Comparison of ENCODE assay signal across 8 cellular contexts in the genomic region with DNA sequence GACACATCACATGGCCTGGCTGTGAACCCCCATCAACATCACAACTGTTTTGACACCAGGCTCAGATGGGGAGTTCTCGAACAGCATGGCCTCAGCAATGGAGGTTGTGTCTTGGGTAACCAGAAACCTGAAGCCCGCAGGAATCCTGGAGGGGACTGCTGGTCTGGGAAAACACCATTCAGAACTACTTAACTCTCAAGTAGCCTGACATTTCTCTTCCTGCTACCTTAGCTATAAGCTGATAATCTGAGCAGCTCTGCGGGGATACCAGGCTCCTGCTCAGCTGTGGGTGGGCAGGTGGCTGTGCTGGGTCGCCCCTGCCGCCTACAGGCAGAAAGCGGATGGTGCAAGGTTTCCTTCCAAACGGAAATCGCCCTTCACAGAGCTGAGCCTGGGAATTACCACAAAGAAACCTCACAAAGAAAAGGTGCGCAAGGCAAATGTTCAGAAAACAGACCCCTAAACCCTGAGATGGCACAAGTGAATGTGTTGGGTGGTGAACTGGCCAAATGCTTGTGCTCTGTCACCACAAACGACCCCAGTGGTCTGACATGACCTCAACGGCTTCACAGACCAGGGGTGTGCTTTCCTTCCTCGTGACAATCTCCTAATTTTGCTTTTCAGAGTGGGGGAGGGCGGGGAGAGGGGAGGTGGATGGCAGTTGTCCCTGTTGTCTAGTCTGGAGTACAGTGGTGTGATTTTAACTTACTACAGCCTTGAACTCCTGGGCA. TPM values are rescaled to one million over a fixed set of nuclear protein-coding genes. Genes with fewer than 3 reads are reported as not detected.
A peak's percentile ranks its signal among the peaks of the same experiment; 100 is the strongest.
DNase-seq lines count a peak whose midpoint lies in the region; ATAC-seq and TF ChIP-seq lines count a peak whose summit lies in the region.

No MANE protein-coding gene starts in this region.

- WGBS in mesodermal cell (ENCODE audit: insufficient coverage in 2 of 2), 2 experiments: 42 to 56% methylated on average over 7 of the region's 13 CpGs

- peaks cover 12% of the 10 kb centered on the region for H3K36me3 ChIP-seq in BJ (ENCODE audit: control insufficient read depth, insufficient read depth, low read length)
- peaks cover 36% of the 10 kb centered on the region for H3K36me3 ChIP-seq in mesodermal cell (ENCODE audit: control insufficient read depth, insufficient read depth, low read length)

- TF ChIP-seq CTCF in BJ (IDR thresholded peaks at IDR 0.05; ENCODE audit: insufficient read depth, low read depth, low read length): peak; percentile 97

- ATAC-seq in GM18909 (IDR thresholded peaks at IDR 0.05; ENCODE audit: poor library complexity, unreplicated experiment) (peak; percentile 83), HG03103 (IDR thresholded peaks at IDR 0.05; ENCODE audit: low read depth, unreplicated experiment) (peak; percentile 70)

- H3K4me1 ChIP-seq in mesodermal cell (ENCODE audit: control insufficient read depth, insufficient read depth, low read length, poor library complexity, severe bottlenecking): peaks cover 26% of the 10 kb centered on the region

- H3K9me3 ChIP-seq in mesodermal cell (ENCODE audit: control insufficient read depth, low read length): no peaks in the 10 kb centered on the region

- CTCF ChIA-PET in BJ (lab: Yijun Ruan, JAX): interaction anchor here (0.5 to 4.9 kb wide), 33 partner anchors 9 to 435 kb away, joined by 3 to 39 read pairs (median 4); a partner anchor contains a TSS

- no peaks in the 10 kb centered on the region for H3K27me3 ChIP-seq in BJ (ENCODE audit: control insufficient read depth, insufficient read depth, low read length)

- DNase-seq in BJ (ENCODE audit: low read depth) (no peak), NCI-H2227 treated with DMSO at 0.1 percent for 48 hours (lab: John Stamatoyannopoulos, UW) (peak; percentile 44), ecto neural progenitor cell (ENCODE audit: low spot score) (peak; percentile 88)
- DNase-seq in activated CD4-positive, alpha-beta T cell treated with anti-CD3 and anti-CD28 coated beads for 4 hours: peak; percentile 44 to 48
- DNase-seq in stimulated activated CD8-positive, alpha-beta memory T cell treated with anti-CD3 and anti-CD28 coated beads, Interleukin-4, amount 100 ng/mL, for 4 hours (ENCODE audit: low read depth in 2 of 2, low spot score in 1 of 2): peak; percentile 23 to 28

- H3K27ac ChIP-seq in mesodermal cell (ENCODE audit: low read depth, low read length, severe bottlenecking): peak overlapping the region; percentile 33

- POLR2A ChIA-PET in BJ (lab: Charles Lee): interaction anchor here (0.6 kb wide), 2 partner anchors 27 to 257 kb away, joined by 3 read pairs; no protein-coding TSS in a partner anchor

- H3K4me3 ChIP-seq in BJ (ENCODE audit: low read depth, low read length) (no peak overlapping the region), mesodermal cell (ENCODE audit: extremely low read depth, insufficient read depth, low read length, poor library complexity, severe bottlenecking) (no peak overlapping the region)

RNA-seq across cellular contexts. Expression of a gene that starts 29.5 kb away (rescaled TPM):
- 52.7 and 91.1 TPM in 2 replicates for polyA plus RNA-seq in BJ (2011; rRNA removed)
- polyA minus RNA-seq in BJ (2011; rRNA and poly(A)+ RNA removed): 48.5 and 66.6 TPM in 2 replicates
- 135 TPM for polyA plus RNA-seq in mesodermal cell (2013, experiment 1 of 2)
- polyA plus RNA-seq in mesodermal cell (2013, experiment 2 of 2): 158 TPM

RNA-seq across cellular contexts. Expression of a gene that starts 29.8 kb away (rescaled TPM):
- polyA plus RNA-seq in BJ (2011; rRNA removed): 7.2 and 10.0 TPM in 2 replicates
- 5.6 and 7.1 TPM in 2 replicates for polyA minus RNA-seq in BJ (2011; rRNA and poly(A)+ RNA removed)
- 26.0 TPM for polyA plus RNA-seq in mesodermal cell (2013, experiment 1 of 2)
- polyA plus RNA-seq in mesodermal cell (2013, experiment 2 of 2): 32.1 TPM
